14 cellular contexts compared by ENCODE assay signal in the genomic region with DNA sequence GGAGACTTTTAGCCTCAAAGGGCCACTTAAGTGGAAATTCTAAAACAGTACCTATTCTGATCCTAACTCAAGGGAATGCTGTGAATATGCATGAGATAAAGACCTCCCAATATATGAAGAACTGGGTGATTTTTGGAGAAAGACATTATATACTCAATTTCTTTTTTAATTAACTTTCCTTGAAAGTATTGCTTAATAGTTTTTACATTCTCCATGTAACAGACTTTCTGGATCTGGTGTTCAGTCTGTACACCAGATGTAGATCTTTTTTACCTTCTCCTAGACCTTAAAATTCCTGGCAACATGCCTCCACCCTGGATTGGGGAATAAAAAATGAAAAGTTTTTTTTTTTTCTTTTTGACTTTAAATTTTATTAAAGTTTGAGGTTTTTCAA. TPM values are rescaled to one million over a fixed set of nuclear protein-coding genes. Genes with fewer than 3 reads are reported as not detected.
A peak's percentile ranks its signal among the peaks of the same experiment; 100 is the strongest.
DNase-seq lines count a peak whose midpoint lies in the region; TF ChIP-seq lines count a peak whose summit lies in the region.
"Had no signal": no experiment of that assay in that cellular context is flagged by ENCODE, and none has a peak within 500 bp of the region (broad histone marks: within the 10 kb centered on the region; RNA-seq: fewer than 3 reads in every experiment).

No MANE protein-coding gene starts in this region.

- DNase-seq in Peyer's patch: no peak
- no peak for DNase-seq in choroid plexus epithelial cell (ENCODE audit: low read depth)
- no peak for DNase-seq in activated CD4-positive, CD25-positive, alpha-beta regulatory T cell (lab: John Stamatoyannopoulos, UW)
- no peak for DNase-seq in NCI-H526 treated with DMSO at 0.1 percent for 48 hours (lab: John Stamatoyannopoulos, UW)
- DNase-seq in HT-29 (ENCODE audit: low spot score): no peak
- no peak for DNase-seq in NCI-H1105 (lab: John Stamatoyannopoulos, UW)
- DNase-seq: activated CD4-positive, alpha-beta T cell treated with anti-CD3 and anti-CD28 coated beads for 4 hours; activated naive CD4-positive, alpha-beta T cell treated with anti-CD3 and anti-CD28 coated beads, Interleukin-2, amount 10 ng/mL, durations not matched to agents 7 days and 5 days; Caco-2; effector memory CD4-positive, alpha-beta T cell; NCI-H82 had no signal

- H3K27me3 ChIP-seq in Peyer's patch (no peaks in the 10 kb centered on the region), thymus (ENCODE audit: control insufficient read depth, insufficient read depth) (no peaks in the 10 kb centered on the region)

- H3K27ac ChIP-seq in Peyer's patch (peak overlapping the region; percentile 50 to 88 (median 76)), mesodermal cell (ENCODE audit: low read depth, low read length, severe bottlenecking) (peak overlapping the region; percentile 97), thymus (ENCODE audit: low read depth) (peak overlapping the region; percentile 52)

- H3K4me1 ChIP-seq in Peyer's patch (no peaks in the 10 kb centered on the region), mesodermal cell (ENCODE audit: control insufficient read depth, insufficient read depth, low read length, poor library complexity, severe bottlenecking) (peaks cover 28% of the 10 kb centered on the region), thymus (ENCODE audit: control insufficient read depth, insufficient read depth, low read length) (no peaks in the 10 kb centered on the region)

- no peak for TF ChIP-seq POLR2A in Peyer's patch (IDR thresholded peaks at IDR 0.05)

- H3K4me3 ChIP-seq in Peyer's patch (peak overlapping the region; percentile 19 to 45 (median 36)), choroid plexus epithelial cell (ENCODE audit: low read depth, low read length) (peak overlapping the region; percentile 68), mesodermal cell (ENCODE audit: extremely low read depth, insufficient read depth, low read length, poor library complexity, severe bottlenecking) (peak overlapping the region; percentile 37), thymus (ENCODE audit: low read length) (no peak overlapping the region)

- no peaks in the 10 kb centered on the region for H3K9me3 ChIP-seq in Peyer's patch
- peaks cover 7% of the 10 kb centered on the region for H3K9me3 ChIP-seq in mesodermal cell (ENCODE audit: control insufficient read depth, low read length)
- no peaks in the 10 kb centered on the region for H3K9me3 ChIP-seq in thymus (ENCODE audit: control insufficient read depth)

- TF ChIP-seq CTCF in Peyer's patch (IDR thresholded peaks at IDR 0.05): no peak
- TF ChIP-seq CTCF in choroid plexus epithelial cell (conservative IDR thresholded peaks at IDR 0.05; ENCODE audit: low read depth, low read length): no peak

- no peaks in the 10 kb centered on the region for H3K36me3 ChIP-seq in Peyer's patch
- H3K36me3 ChIP-seq in mesodermal cell (ENCODE audit: control insufficient read depth, insufficient read depth, low read length): peaks cover 24% of the 10 kb centered on the region
- H3K36me3 ChIP-seq in thymus (ENCODE audit: control insufficient read depth, insufficient read depth): no peaks in the 10 kb centered on the region

RNA-seq across cellular contexts. Expression of gene NNMT, which starts 0.8 kb away (rescaled TPM):
- 100 to 1,000 TPM in 3 of 4 donors, 10 to 100 TPM in 1; 43.6 to 413 (median 187) TPM for total RNA-seq in Peyer's patch
- polyA plus RNA-seq in mesodermal cell (2013, experiment 1 of 2): 56.1 TPM
- 67.5 TPM for polyA plus RNA-seq in mesodermal cell (2013, experiment 2 of 2)
- polyA plus RNA-seq in thymus: 351 TPM
- 60.2 and 91.4 TPM in 2 replicates for total RNA-seq in HT-29 (2014; rRNA removed; shearing (Covaris generic))
- total RNA-seq: temporal lobe had no signal
